In genomic region chr1:201281573-201281972, GRCh38 we compare ENCODE assay signal across 23 cellular contexts. TPM values are rescaled to one million over a fixed set of nuclear protein-coding genes. Genes with fewer than 3 reads are reported as not detected.
DNase-seq lines count a peak whose midpoint lies in the region; ATAC-seq, FAIRE-seq and TF ChIP-seq lines count a peak whose summit lies in the region.
"Had no signal": no experiment of that assay in that cellular context is flagged by ENCODE, and none has a peak within 500 bp of the region (broad histone marks: within the 10 kb centered on the region; RNA-seq: fewer than 3 reads in every experiment).

No MANE protein-coding gene starts in this region.

- no peaks in the 10 kb centered on the region for H3K9me3 ChIP-seq in cardiac muscle cell (ENCODE audit: low read depth)
- H3K9me3 ChIP-seq: A549, Peyer's patch, SJCRH30 had no signal

- H3K27ac ChIP-seq in cardiac muscle cell, result no peak overlapping the region
- H3K27ac ChIP-seq: A549; BLaER1 treated with 17β-estradiol and CSF1 and Interleukin-3, amounts not matched to agents 10 nM and 100 nM; Peyer's patch; SJCRH30 had no signal

- H3K4me3 ChIP-seq in cardiac muscle cell, result no peak overlapping the region
- H3K4me3 ChIP-seq: A549; BLaER1 treated with 17β-estradiol and CSF1 and Interleukin-3, amounts not matched to agents 10 nM and 100 nM; Peyer's patch; SJCRH30 had no signal

- H3K4me1 ChIP-seq in cardiac muscle cell (ENCODE audit: low read depth), result no peaks in the 10 kb centered on the region
- H3K4me1 ChIP-seq: SJCRH30 had no signal

- FAIRE-seq in D721Med (lab: Jason Lieb, UNC), result peak; percentile 95
- FAIRE-seq: A549, H1 had no signal

- DNase-seq in cardiac muscle cell (ENCODE audit: low read depth in 1 of 2, low spot score in 1 of 2) (peak; percentile 48 to 51), left cardiac atrium (no peak), D721Med (ENCODE audit: insufficient read length, low spot score) (no peak), cerebellar cortex (ENCODE audit: low spot score) (peak; percentile 5), cortex of kidney (lab: John Stamatoyannopoulos, UW) (no peak)
- DNase-seq in activated T-cell treated with anti-CD3 and anti-CD28 coated beads, Interleukin-2, amount 50 U/mL, for 1 hour, result no peak
- DNase-seq: Calu3; CD8-positive, alpha-beta memory T cell; GF-D8; KG1; NCI-H1105; NCI-H146; NCI-H226; NCI-H510A treated with DMSO at 0.1 percent for 48 hours; NCI-H748 treated with DMSO at 0.1 percent for 48 hours; Peyer's patch; SJCRH30 had no signal

- no peak for ATAC-seq in left cardiac atrium
- ATAC-seq in GM21529 (IDR thresholded peaks at IDR 0.05; ENCODE audit: unreplicated experiment), result no peak
- ATAC-seq: A549, HCT116 had no signal

- no peaks in the 10 kb centered on the region for H3K36me3 ChIP-seq in cardiac muscle cell
- H3K36me3 ChIP-seq: BLaER1 treated with 17β-estradiol and CSF1 and Interleukin-3, amounts not matched to agents 10 nM and 100 nM; Peyer's patch; SJCRH30 had no signal

- peaks cover 17% of the 10 kb centered on the region for H3K27me3 ChIP-seq in cardiac muscle cell

- intact Hi-C loops in left cardiac atrium (cut with DNase I), result no loop called here

- TF ChIP-seq CTCF in cardiac muscle cell (IDR thresholded peaks at IDR 0.05; ENCODE audit: low read depth, low read length) (no peak), D721Med (IDR thresholded peaks at IDR 0.05; ENCODE audit: insufficient read depth, missing control alignments) (peak; percentile 7)

RNA-seq across cellular contexts. Expression of gene PKP1, which starts 1.7 kb away (rescaled TPM):
- total RNA-seq in cardiac muscle cell, result 0.03 and 0.04 TPM in 2 replicates
- not detected in 2 replicates for polyA plus RNA-seq in cardiac muscle cell
- 1 to 10 TPM in 1 of 2 donors, under 1 TPM in 1; 0.77 to 1.0 TPM for total RNA-seq in left cardiac atrium
- total RNA-seq: CD8-positive, alpha-beta memory T cell; HT1080; SJCRH30 had no signal
- polyA plus RNA-seq: A549; CD8-positive, alpha-beta memory T cell had no signal

Comparison
In these comparisons a context has a peak if more than half of its experiments do, and no peak if none do; other contexts are left out.
1. DNase-seq: peak in cardiac muscle cell (2 of 2) and cerebellar cortex (single experiment); none in left cardiac atrium (single experiment), D721Med (single experiment), cortex of kidney (single experiment) and activated T-cell treated with anti-CD3 and anti-CD28 coated beads, Interleukin-2, amount 50 U/mL, for 1 hour (single experiment).